In genomic region chrX:87664381-87664780, GRCh38 we compare ENCODE assay signal across 8 cellular contexts.
DNase-seq lines count a peak whose midpoint lies in the region; ATAC-seq and TF ChIP-seq lines count a peak whose summit lies in the region.

No MANE protein-coding gene starts in this region.

- H3K27ac ChIP-seq in RWPE2 (ENCODE audit: poor library complexity, severe bottlenecking) = no peak overlapping the region
- no peak overlapping the region for H3K27ac ChIP-seq in gastrocnemius medialis

- H3K4me1 ChIP-seq in RWPE2 (ENCODE audit: insufficient read depth, poor library complexity, severe bottlenecking) = no peaks in the 10 kb centered on the region
- no peaks in the 10 kb centered on the region for H3K4me1 ChIP-seq in gastrocnemius medialis

- in situ Hi-C loops in gastrocnemius medialis (cut with MboI; ENCODE audit: low sequenced_read_pairs in 4 of 4) = loop anchor here in 1 of 4 donors (25.0 kb wide), 1 partner anchor 327 kb away; no protein-coding TSS in a partner anchor

- no peaks in the 10 kb centered on the region for H3K36me3 Mint-ChIP-seq in activated CD4-positive, alpha-beta T cell treated with anti-CD3 and anti-CD28 coated beads, Interleukin-2, amount 10 ng/mL, durations not matched to agents 7 days and 5 days (ENCODE audit: low read depth)
- no peaks in the 10 kb centered on the region for H3K36me3 Mint-ChIP-seq in activated naive CD4-positive, alpha-beta T cell treated with anti-CD3 and anti-CD28 coated beads, Interleukin-2, amount 50 U/mL, for 72 hours

- H3K9me3 ChIP-seq in RWPE2 (ENCODE audit: severe bottlenecking) = no peaks in the 10 kb centered on the region
- no peaks in the 10 kb centered on the region for H3K9me3 ChIP-seq in gastrocnemius medialis

- H3K27me3 Mint-ChIP-seq in activated CD4-positive, alpha-beta T cell treated with anti-CD3 and anti-CD28 coated beads, Interleukin-2, amount 10 ng/mL, durations not matched to agents 7 days and 5 days = no peaks in the 10 kb centered on the region

- H3K36me3 ChIP-seq in RWPE2 (ENCODE audit: low read depth) = no peaks in the 10 kb centered on the region
- H3K36me3 ChIP-seq in gastrocnemius medialis = no peaks in the 10 kb centered on the region

- ATAC-seq in GM21526 (IDR thresholded peaks at IDR 0.05; ENCODE audit: low FRiP score, unreplicated experiment) = peak; percentile 66
- no peak for ATAC-seq in RWPE2 (ENCODE audit: low read depth)
- no peak for ATAC-seq in gastrocnemius medialis
- no peak for ATAC-seq in activated naive CD4-positive, alpha-beta T cell treated with anti-CD3 and anti-CD28 coated beads, Interleukin-2, amount 50 U/mL, for 72 hours
- no peak for ATAC-seq in GM21576 (IDR thresholded peaks at IDR 0.05; ENCODE audit: unreplicated experiment)

- intact Hi-C loops in gastrocnemius medialis (cut with DNase I; ENCODE audit: low total_unique reads) = loop anchor here (10.0 kb wide), 1 partner anchor 330 kb away; no protein-coding TSS in a partner anchor

- H3K4me3 Mint-ChIP-seq in activated CD4-positive, alpha-beta T cell treated with anti-CD3 and anti-CD28 coated beads, Interleukin-2, amount 10 ng/mL, durations not matched to agents 7 days and 5 days = no peak overlapping the region

- POLR2A ChIA-PET in activated CD4-positive, alpha-beta T cell treated with anti-CD3 and anti-CD28 coated beads, Interleukin-2, amount 10 ng/mL, durations not matched to agents 7 days and 5 days (lab: Charles Lee) = no interaction called here

- CTCF ChIA-PET in activated CD4-positive, alpha-beta T cell treated with anti-CD3 and anti-CD28 coated beads, Interleukin-2, amount 10 ng/mL, durations not matched to agents 7 days and 5 days (lab: Charles Lee) = no interaction called here

- no peaks in the 10 kb centered on the region for H3K9me3 Mint-ChIP-seq in activated CD4-positive, alpha-beta T cell treated with anti-CD3 and anti-CD28 coated beads, Interleukin-2, amount 10 ng/mL, durations not matched to agents 7 days and 5 days
- H3K9me3 Mint-ChIP-seq in activated naive CD4-positive, alpha-beta T cell treated with anti-CD3 and anti-CD28 coated beads, Interleukin-2, amount 50 U/mL, for 72 hours = no peaks in the 10 kb centered on the region

- peak; percentile 5 for DNase-seq in A172 (ENCODE audit: low spot score)
- no peak for DNase-seq in RWPE2 (ENCODE audit: low spot score)
- peak; percentile 20 for DNase-seq in glomerular visceral epithelial cell (ENCODE audit: extremely low spot score)
- no peak for DNase-seq in activated CD4-positive, alpha-beta T cell treated with anti-CD3 and anti-CD28 coated beads, Interleukin-2, amount 10 ng/mL, durations not matched to agents 7 days and 5 days
- no peak for DNase-seq in gastrocnemius medialis
- DNase-seq in activated naive CD4-positive, alpha-beta T cell treated with anti-CD3 and anti-CD28 coated beads, Interleukin-2, amount 50 U/mL, for 72 hours (ENCODE audit: low spot score in 2 of 2) = no peak

- H3K4me3 ChIP-seq in RWPE2 (ENCODE audit: severe bottlenecking) = no peak overlapping the region
- H3K4me3 ChIP-seq in gastrocnemius medialis = no peak overlapping the region

- no peak overlapping the region for H3K27ac Mint-ChIP-seq in activated CD4-positive, alpha-beta T cell treated with anti-CD3 and anti-CD28 coated beads, Interleukin-2, amount 10 ng/mL, durations not matched to agents 7 days and 5 days
- no peak overlapping the region for H3K27ac Mint-ChIP-seq in activated naive CD4-positive, alpha-beta T cell treated with anti-CD3 and anti-CD28 coated beads, Interleukin-2, amount 50 U/mL, for 72 hours

- H3K4me1 Mint-ChIP-seq in activated CD4-positive, alpha-beta T cell treated with anti-CD3 and anti-CD28 coated beads, Interleukin-2, amount 10 ng/mL, durations not matched to agents 7 days and 5 days = no peaks in the 10 kb centered on the region

- peak; percentile 46 for TF ChIP-seq CTCF in RWPE2 (IDR thresholded peaks at IDR 0.05; ENCODE audit: poor library complexity, severe bottlenecking)
- peak in 2 of 5 experiments; percentile 10 to 39 for TF ChIP-seq CTCF in gastrocnemius medialis (IDR thresholded peaks at IDR 0.05 in 4 of 5, conservative IDR thresholded peaks at IDR 0.05 in 1 of 5)

- H3K27me3 ChIP-seq in RWPE2 (ENCODE audit: insufficient read depth, poor library complexity, severe bottlenecking) (no peaks in the 10 kb centered on the region), gastrocnemius medialis (no peaks in the 10 kb centered on the region)

- TF ChIP-seq POLR2A in gastrocnemius medialis (IDR thresholded peaks at IDR 0.05) = no peak

Comparison
In these comparisons a context has a peak if more than half of its experiments do, and no peak if none do; other contexts are left out.
1. DNase-seq: peak in A172 (single experiment) and glomerular visceral epithelial cell (single experiment); none in RWPE2 (single experiment), activated CD4-positive, alpha-beta T cell treated with anti-CD3 and anti-CD28 coated beads, Interleukin-2, amount 10 ng/mL, durations not matched to agents 7 days and 5 days (single experiment), gastrocnemius medialis (0 of 2) and activated naive CD4-positive, alpha-beta T cell treated with anti-CD3 and anti-CD28 coated beads, Interleukin-2, amount 50 U/mL, for 72 hours (0 of 2).